ENCODE assay signal across 7 cellular contexts in genomic region chr2:98148968-98149697, GRCh38.
DNase-seq lines count a peak whose midpoint lies in the region; ATAC-seq and TF ChIP-seq lines count a peak whose summit lies in the region.

No MANE protein-coding gene starts in this region.

- peak; percentile 57 for DNase-seq in HFFc6
- DNase-seq in SW480 (ENCODE audit: low spot score): peak; percentile 40
- DNase-seq in fibroblast of the conjunctiva (ENCODE audit: low read depth): peak; percentile 59
- peak; percentile 42 for DNase-seq in putamen (ENCODE audit: low spot score)
- DNase-seq in NCI-H1436 treated with DMSO at 0.1 percent for 48 hours (lab: John Stamatoyannopoulos, UW): no peak
- DNase-seq in NCI-H2107 (lab: John Stamatoyannopoulos, UW): no peak

- no peaks in the 10 kb centered on the region for H3K9me3 Mint-ChIP-seq in HFFc6

- H3K27ac Mint-ChIP-seq in HFFc6: no peak overlapping the region; the same call in 1 of the 2 replicates

- peaks cover 11% of the 10 kb centered on the region for H3K27me3 Mint-ChIP-seq in HFFc6 (ENCODE audit: insufficient read depth)

- TF ChIP-seq CTCF in HFFc6 (IDR thresholded peaks at IDR 0.05): no peak

- no peaks in the 10 kb centered on the region for H3K36me3 Mint-ChIP-seq in HFFc6 (ENCODE audit: low read depth)

- peaks cover 6% of the 10 kb centered on the region; the same call in 1 of the 2 replicates for H3K4me1 Mint-ChIP-seq in HFFc6 (ENCODE audit: low read depth)

- peak overlapping the region; percentile 56 for H3K4me3 Mint-ChIP-seq in HFFc6

- ATAC-seq in HG02973 (IDR thresholded peaks at IDR 0.05; ENCODE audit: unreplicated experiment): no peak

Comparison
In these comparisons a context has a peak if more than half of its experiments do, and no peak if none do; other contexts are left out.
1. DNase-seq: peak in HFFc6 (single experiment), SW480 (single experiment), fibroblast of the conjunctiva (single experiment) and putamen (single experiment); none in NCI-H1436 treated with DMSO at 0.1 percent for 48 hours (single experiment) and NCI-H2107 (single experiment).